ENCODE assay signal across 8 cellular contexts in the genomic region with DNA sequence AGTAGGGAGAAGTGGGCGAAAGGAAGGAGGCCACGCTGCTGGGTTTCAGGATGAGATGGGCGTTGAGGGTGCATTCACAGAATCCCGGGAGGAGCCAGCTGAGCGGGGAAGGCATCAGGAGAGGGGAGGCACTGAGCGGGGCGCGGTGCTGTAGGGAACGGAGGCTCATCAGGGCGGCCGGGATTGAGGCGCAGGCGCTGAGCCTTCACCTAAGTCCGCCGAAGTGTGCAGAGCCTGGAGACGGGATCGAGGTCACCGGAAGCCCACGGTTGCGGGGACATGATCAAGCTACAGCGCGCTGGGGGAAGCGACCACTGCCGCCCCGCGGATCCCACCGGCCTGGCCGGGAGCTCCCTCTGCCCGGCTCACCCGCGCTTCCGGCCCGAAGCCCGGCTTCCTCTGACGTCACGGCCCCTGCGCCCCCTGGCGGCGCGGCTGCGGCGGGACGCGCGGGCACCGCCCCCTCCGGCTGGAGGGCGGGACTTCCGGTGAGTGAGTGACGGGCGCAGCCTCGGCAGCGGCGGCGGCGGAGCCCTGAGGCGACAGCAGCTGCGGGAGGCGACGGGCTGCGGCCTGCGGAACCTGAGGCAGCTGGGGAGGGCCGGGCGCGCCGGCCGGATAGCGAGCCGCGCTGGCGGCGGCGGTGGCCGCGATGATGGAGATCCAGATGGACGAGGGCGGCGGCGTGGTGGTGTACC. TPM values are rescaled to one million over a fixed set of nuclear protein-coding genes. Genes with fewer than 3 reads are reported as not detected.
DNase-seq lines count a peak whose midpoint lies in the region; ATAC-seq, FAIRE-seq and TF ChIP-seq lines count a peak whose summit lies in the region.

A gene with protein sequence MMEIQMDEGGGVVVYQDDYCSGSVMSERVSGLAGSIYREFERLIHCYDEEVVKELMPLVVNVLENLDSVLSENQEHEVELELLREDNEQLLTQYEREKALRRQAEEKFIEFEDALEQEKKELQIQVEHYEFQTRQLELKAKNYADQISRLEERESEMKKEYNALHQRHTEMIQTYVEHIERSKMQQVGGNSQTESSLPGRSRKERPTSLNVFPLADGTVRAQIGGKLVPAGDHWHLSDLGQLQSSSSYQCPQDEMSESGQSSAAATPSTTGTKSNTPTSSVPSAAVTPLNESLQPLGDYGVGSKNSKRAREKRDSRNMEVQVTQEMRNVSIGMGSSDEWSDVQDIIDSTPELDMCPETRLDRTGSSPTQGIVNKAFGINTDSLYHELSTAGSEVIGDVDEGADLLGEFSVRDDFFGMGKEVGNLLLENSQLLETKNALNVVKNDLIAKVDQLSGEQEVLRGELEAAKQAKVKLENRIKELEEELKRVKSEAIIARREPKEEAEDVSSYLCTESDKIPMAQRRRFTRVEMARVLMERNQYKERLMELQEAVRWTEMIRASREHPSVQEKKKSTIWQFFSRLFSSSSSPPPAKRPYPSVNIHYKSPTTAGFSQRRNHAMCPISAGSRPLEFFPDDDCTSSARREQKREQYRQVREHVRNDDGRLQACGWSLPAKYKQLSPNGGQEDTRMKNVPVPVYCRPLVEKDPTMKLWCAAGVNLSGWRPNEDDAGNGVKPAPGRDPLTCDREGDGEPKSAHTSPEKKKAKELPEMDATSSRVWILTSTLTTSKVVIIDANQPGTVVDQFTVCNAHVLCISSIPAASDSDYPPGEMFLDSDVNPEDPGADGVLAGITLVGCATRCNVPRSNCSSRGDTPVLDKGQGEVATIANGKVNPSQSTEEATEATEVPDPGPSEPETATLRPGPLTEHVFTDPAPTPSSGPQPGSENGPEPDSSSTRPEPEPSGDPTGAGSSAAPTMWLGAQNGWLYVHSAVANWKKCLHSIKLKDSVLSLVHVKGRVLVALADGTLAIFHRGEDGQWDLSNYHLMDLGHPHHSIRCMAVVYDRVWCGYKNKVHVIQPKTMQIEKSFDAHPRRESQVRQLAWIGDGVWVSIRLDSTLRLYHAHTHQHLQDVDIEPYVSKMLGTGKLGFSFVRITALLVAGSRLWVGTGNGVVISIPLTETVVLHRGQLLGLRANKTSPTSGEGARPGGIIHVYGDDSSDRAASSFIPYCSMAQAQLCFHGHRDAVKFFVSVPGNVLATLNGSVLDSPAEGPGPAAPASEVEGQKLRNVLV (N-terminal part only) (plus strand): TSS at position 508 of the 698 bp plus-strand sequence. CDS start 145 bp downstream, at position 653.

- intact Hi-C loops in head of caudate nucleus (cut with DNase I) = loop anchor here (5.0 to 10.0 kb wide), 2 partner anchors 59 to 94 kb away; a partner anchor contains a TSS
- intact Hi-C loops in pancreas (cut with DNase I) = no loop called here
- intact Hi-C loops in thyroid gland (cut with DNase I) = loop anchor here (10.0 kb wide), 1 partner anchor 91 kb away; a partner anchor contains a TSS

- H3K27ac Mint-ChIP-seq in activated naive CD8-positive, alpha-beta T cell = peak within 1 kb of the TSS; percentile 96

- DNase-seq in GM12864 (ENCODE audit: low read depth) (peak; percentile 55), NCI-H1048 (lab: John Stamatoyannopoulos, UW) (peak; percentile 38), SKM-1 treated with dmso at 0.1 percent for 144 hours (lab: John Stamatoyannopoulos, UW; ENCODE audit: unreplicated experiment) (peak; percentile 76), head of caudate nucleus (peak; percentile 72 to 97 (median 93)), pancreas (peak; percentile 86 to 99 (median 95)), thyroid gland (peak; percentile 82 to 87)

- H3K4me3 ChIP-seq in GM12864 (ENCODE audit: low read depth, low read length) = peak within 1 kb of the TSS; percentile 99
- peak within 1 kb of the TSS; percentile 63 to 95 (median 86) for H3K4me3 ChIP-seq in pancreas
- peak within 1 kb of the TSS; percentile 83 to 97 (median 88) for H3K4me3 ChIP-seq in thyroid gland (replicated peaks in 1 of 3)

- H3K27ac ChIP-seq in pancreas (peak within 1 kb of the TSS; percentile 84 to 95 (median 90)), thyroid gland (peak within 1 kb of the TSS; percentile 71 to 91 (median 83))

- H3K9me3 Mint-ChIP-seq in activated naive CD8-positive, alpha-beta T cell (ENCODE audit: low read depth) = no peaks in the 10 kb centered on the region

- H3K4me1 ChIP-seq in pancreas (peaks cover 0 to 12% (median 7%) of the 10 kb centered on the region in 3 donors), thyroid gland (peaks cover 18 to 20% of the 10 kb centered on the region in 2 donors)

- TF ChIP-seq CTCF in GM12864 (IDR thresholded peaks at IDR 0.05; ENCODE audit: low read depth, low read length, missing control alignments) = peak; percentile 86
- peak; percentile 99 for TF ChIP-seq CTCF in pancreas (IDR thresholded peaks at IDR 0.05)
- peak; percentile 48 to 100 (median 97) for TF ChIP-seq CTCF in thyroid gland (IDR thresholded peaks at IDR 0.05)

- WGBS in pancreas, 2 donors = 1% methylated on average over 67 to 79 of the region's 79 CpGs
- WGBS in thyroid gland, 2 donors = 0 to 2% methylated on average over 13 to 15 of the region's 79 CpGs

- no peaks in the 10 kb centered on the region for H3K27me3 Mint-ChIP-seq in activated naive CD8-positive, alpha-beta T cell

- no peak for FAIRE-seq in pancreas (lab: Jason Lieb, UNC)

- H3K27me3 ChIP-seq in pancreas (no peaks in the 10 kb centered on the region), thyroid gland (no peaks in the 10 kb centered on the region)

- H3K9me3 ChIP-seq in pancreas (no peaks in the 10 kb centered on the region), thyroid gland (no peaks in the 10 kb centered on the region)

- ATAC-seq in HG02588 (IDR thresholded peaks at IDR 0.05; ENCODE audit: unreplicated experiment) (peak; percentile 80), pancreas (peak; percentile 91 to 94 (median 92))

- no peaks in the 10 kb centered on the region for H3K36me3 Mint-ChIP-seq in activated naive CD8-positive, alpha-beta T cell

- peaks cover 0 to 9% (median 0%) of the 10 kb centered on the region in 3 donors for H3K36me3 ChIP-seq in pancreas
- peaks cover 3 to 4% of the 10 kb centered on the region in 2 donors for H3K36me3 ChIP-seq in thyroid gland

- peaks cover 34% of the 10 kb centered on the region for H3K4me1 Mint-ChIP-seq in activated naive CD8-positive, alpha-beta T cell (ENCODE audit: low read depth)

- TF ChIP-seq POLR2A in thyroid gland (IDR thresholded peaks at IDR 0.05) = peak; percentile 60 to 96

- H3K4me3 Mint-ChIP-seq in activated naive CD8-positive, alpha-beta T cell = peak within 1 kb of the TSS; percentile 98

RNA-seq across cellular contexts. Expression of the gene that starts here (rescaled TPM):
- total RNA-seq in pancreas = 10 to 100 TPM; 25.5 to 51.8 (median 40.1) TPM
- 100 to 1,000 TPM in 1 of 2 donors, 10 to 100 TPM in 1; 94.9 to 244 TPM for polyA plus RNA-seq in pancreas
- total RNA-seq in thyroid gland = 100 to 1,000 TPM in 1 of 4 donors, 10 to 100 TPM in 3; 45.7 to 137 (median 60.4) TPM

Comparison
In these comparisons a context has a peak if more than half of its experiments do, and no peak if none do; other contexts are left out.
1. Peak in every context shown above with its lines: DNase-seq, ATAC-seq, H3K4me3 ChIP-seq and H3K27ac ChIP-seq.
2. DNase-seq: peak in every context shown above with its lines; median percentile 95 in pancreas; 93 in head of caudate nucleus; 84 in thyroid gland; 76 in SKM-1 treated with dmso at 0.1 percent for 144 hours; 55 in GM12864; 38 in NCI-H1048.
3. intact Hi-C loops: an anchor here in head of caudate nucleus (5.0 to 10.0 kb wide) and thyroid gland (10.0 kb wide); none called in pancreas.